In genomic region chr17:50280068-50280467, GRCh38 we compare ENCODE assay signal across 2 cellular contexts.
TF ChIP-seq lines count a peak whose summit lies in the region.

No MANE protein-coding gene starts in this region.

TF ChIP-seq in IMR-90, 13 proteins besides CTCF, POLR2A, EP300 and RAD21:
- TF ChIP-seq CEBPB (IDR thresholded peaks at IDR 0.05; ENCODE audit: low read depth, low read length) (no peak), RCOR1 (IDR thresholded peaks at IDR 0.05; ENCODE audit: insufficient replicate concordance, low read length) (no peak), SMC3 (IDR thresholded peaks at IDR 0.05; ENCODE audit: low read depth, low read length) (no peak), MXI1 (IDR thresholded peaks at IDR 0.05; ENCODE audit: borderline replicate concordance, low read depth, low read length) (no peak), FOS (IDR thresholded peaks at IDR 0.05; ENCODE audit: low read depth, low read length) (no peak), RFX5 (IDR thresholded peaks at IDR 0.05; ENCODE audit: low read depth, low read length) (no peak), NFE2L2 (IDR thresholded peaks at IDR 0.05; ENCODE audit: low read depth, low read length) (no peak), MAFK (IDR thresholded peaks at IDR 0.05; ENCODE audit: low read depth, low read length) (no peak), ELK1 (IDR thresholded peaks at IDR 0.05; ENCODE audit: borderline replicate concordance, low read depth, low read length) (no peak)

TF ChIP-seq in H1, 55 proteins besides CTCF, POLR2A, EP300 and RAD21:
- no peak for TF ChIP-seq JUND (IDR thresholded peaks at IDR 0.05; ENCODE audit: low read length)
- no peak for TF ChIP-seq CHD7 (IDR thresholded peaks at IDR 0.05; ENCODE audit: insufficient replicate concordance, low read length)
